8 cellular contexts compared by ENCODE assay signal in genomic region chr6:28212510-28213212, GRCh38. TPM values are rescaled to one million over a fixed set of nuclear protein-coding genes. Genes with fewer than 3 reads are reported as not detected.
A peak's percentile ranks its signal among the peaks of the same experiment; 100 is the strongest.
DNase-seq lines count a peak whose midpoint lies in the region; ATAC-seq, FAIRE-seq and TF ChIP-seq lines count a peak whose summit lies in the region.

No MANE protein-coding gene starts in this region.

- peak overlapping the region; percentile 74 for H3K9ac ChIP-seq in skeletal muscle satellite cell (ENCODE audit: low read depth, low read length)

- H3K4me3 ChIP-seq in AG10803 (ENCODE audit: low read length) (peak overlapping the region; percentile 61), left ventricle myocardium inferior (peak overlapping the region; percentile 49), skeletal muscle satellite cell (ENCODE audit: low read length) (peak overlapping the region; percentile 79)

- intact Hi-C loops in left ventricle myocardium inferior (cut with micrococcal nuclease), result no loop called here

- H3K9me3 ChIP-seq in left ventricle myocardium inferior (replicated peaks) (no peaks in the 10 kb centered on the region), skeletal muscle satellite cell (replicated peaks; ENCODE audit: low read length) (no peaks in the 10 kb centered on the region)

- no peak overlapping the region for H3K27ac ChIP-seq in left ventricle myocardium inferior (replicated peaks)

- H3K27ac Mint-ChIP-seq in activated T-cell treated with anti-CD3 and anti-CD28 coated beads, Interleukin-2, amount 50 U/mL, for 72 hours, result peak overlapping the region; percentile 79

- no peaks in the 10 kb centered on the region for H3K9me3 Mint-ChIP-seq in activated T-cell treated with anti-CD3 and anti-CD28 coated beads, Interleukin-2, amount 50 U/mL, for 72 hours

- peak; percentile 86 for DNase-seq in AG10803 (ENCODE audit: low read depth)
- peak; percentile 29 for DNase-seq in GM18507 (ENCODE audit: extremely low spot score, insufficient read length, low read depth)
- DNase-seq in NCI-H526 treated with DMSO at 0.1 percent for 48 hours (lab: John Stamatoyannopoulos, UW), result peak; percentile 65
- peak; percentile 62 to 65 for DNase-seq in activated T-cell treated with anti-CD3 and anti-CD28 coated beads, Interleukin-2, amount 50 U/mL, for 72 hours
- DNase-seq in left ventricle myocardium inferior, result no peak
- DNase-seq in NCI-H128 (lab: John Stamatoyannopoulos, UW; ENCODE audit: unreplicated experiment), result no peak

- peak overlapping the region; percentile 85 to 86 for H3K4me3 Mint-ChIP-seq in activated T-cell treated with anti-CD3 and anti-CD28 coated beads, Interleukin-2, amount 50 U/mL, for 72 hours

- TF ChIP-seq CTCF in AG10803 (conservative IDR thresholded peaks at IDR 0.05; ENCODE audit: low read length), result no peak
- TF ChIP-seq CTCF in left ventricle myocardium inferior (IDR thresholded peaks at IDR 0.05; ENCODE audit: borderline replicate concordance), result no peak

- peak overlapping the region; percentile 91 for H3K4me2 ChIP-seq in skeletal muscle satellite cell (ENCODE audit: low read length)

- peak; percentile 57 for ATAC-seq in HG03432 (IDR thresholded peaks at IDR 0.05; ENCODE audit: unreplicated experiment)
- ATAC-seq in activated T-cell treated with anti-CD3 and anti-CD28 coated beads, Interleukin-2, amount 50 U/mL, for 72 hours (replicated peaks in 1 of 2), result peak; percentile 72 to 75

- peak; percentile 74 for FAIRE-seq in GM18507 (lab: Jason Lieb, UNC)

- H3K27me3 Mint-ChIP-seq in activated T-cell treated with anti-CD3 and anti-CD28 coated beads, Interleukin-2, amount 50 U/mL, for 72 hours (ENCODE audit: low read depth), result peaks cover 88% of the 10 kb centered on the region

- H3K4me1 Mint-ChIP-seq in activated T-cell treated with anti-CD3 and anti-CD28 coated beads, Interleukin-2, amount 50 U/mL, for 72 hours (ENCODE audit: low read depth), result peaks cover 36% of the 10 kb centered on the region

- H3K36me3 ChIP-seq in left ventricle myocardium inferior, result no peaks in the 10 kb centered on the region
- no peaks in the 10 kb centered on the region for H3K36me3 ChIP-seq in skeletal muscle satellite cell (ENCODE audit: insufficient read depth, low read length)

- H3K27me3 ChIP-seq in left ventricle myocardium inferior (ENCODE audit: low read depth) (peaks cover 90% of the 10 kb centered on the region), skeletal muscle satellite cell (ENCODE audit: control insufficient read depth, insufficient read depth, low read length) (peaks cover 55% of the 10 kb centered on the region)

- peaks cover 1 to 2% of the 10 kb centered on the region in 2 donors for H3K36me3 Mint-ChIP-seq in activated T-cell treated with anti-CD3 and anti-CD28 coated beads, Interleukin-2, amount 50 U/mL, for 72 hours (ENCODE audit: insufficient read depth in 2 of 2)

- peaks cover 22% of the 10 kb centered on the region for H3K4me1 ChIP-seq in left ventricle myocardium inferior
- peaks cover 11% of the 10 kb centered on the region for H3K4me1 ChIP-seq in skeletal muscle satellite cell (ENCODE audit: control insufficient read depth, insufficient read depth, low read length)

RNA-seq across cellular contexts. Expression of gene ZSCAN9, which starts 12.4 kb away (rescaled TPM):
- total RNA-seq in activated T-cell treated with anti-CD3 and anti-CD28 coated beads, Interleukin-2, amount 50 U/mL, for 72 hours, result 1 to 10 TPM; 7.5 to 9.2 TPM
- total RNA-seq in left ventricle myocardium inferior, result 9.7 TPM
- 6.3 and 9.2 TPM in 2 replicates for total RNA-seq in skeletal muscle satellite cell (2012; rRNA removed)

RNA-seq across cellular contexts. Expression of gene ZKSCAN4, which starts 39.4 kb away (rescaled TPM):
- total RNA-seq in activated T-cell treated with anti-CD3 and anti-CD28 coated beads, Interleukin-2, amount 50 U/mL, for 72 hours, result 1 to 10 TPM; 5.1 to 7.6 TPM
- 3.1 TPM for total RNA-seq in left ventricle myocardium inferior
- 3.8 and 3.9 TPM in 2 replicates for total RNA-seq in skeletal muscle satellite cell (2012; rRNA removed)

RNA-seq across cellular contexts. Expression of gene NKAPL, which starts 46.4 kb away (rescaled TPM):
- total RNA-seq in activated T-cell treated with anti-CD3 and anti-CD28 coated beads, Interleukin-2, amount 50 U/mL, for 72 hours, result under 1 TPM in 1 of 2 donors, not detected in 1; 0.14 TPM
- total RNA-seq in left ventricle myocardium inferior, result 4.5 TPM
- total RNA-seq in skeletal muscle satellite cell (2012; rRNA removed), result 1.3 and 1.5 TPM in 2 replicates

RNA-seq across cellular contexts. Expression of gene ZSCAN26, which starts 54.3 kb away (rescaled TPM):
- 10 to 100 TPM; 10.1 to 10.7 TPM for total RNA-seq in activated T-cell treated with anti-CD3 and anti-CD28 coated beads, Interleukin-2, amount 50 U/mL, for 72 hours
- 13.3 TPM for total RNA-seq in left ventricle myocardium inferior
- total RNA-seq in skeletal muscle satellite cell (2012; rRNA removed), result 8.6 and 8.7 TPM in 2 replicates

Comparison
In these comparisons a context has a peak if more than half of its experiments do, and no peak if none do; other contexts are left out.
1. DNase-seq: peak in AG10803 (single experiment), GM18507 (single experiment), NCI-H526 treated with DMSO at 0.1 percent for 48 hours (single experiment) and activated T-cell treated with anti-CD3 and anti-CD28 coated beads, Interleukin-2, amount 50 U/mL, for 72 hours (2 of 2); none in left ventricle myocardium inferior (single experiment) and NCI-H128 (single experiment).
2. Peak in every context shown above with its lines, with median percentiles within 50 percentile points of each other: H3K4me3 ChIP-seq.